Comparison of ENCODE assay signal across 1 cellular context in genomic region chr14:35384386-35385041, GRCh38.
TF ChIP-seq lines count a peak whose summit lies in the region.

No MANE protein-coding gene starts in this region.

TF ChIP-seq in HepG2, 621 proteins besides CTCF, POLR2A, EP300 and RAD21 (continued from another document and continues in another):
- TF ChIP-seq ZSCAN22 (CRISPR knock-in tag; IDR thresholded peaks at IDR 0.05): no peak
- TF ChIP-seq ATF4 (CRISPR knock-in tag; IDR thresholded peaks at IDR 0.05): no peak
- 0 out of 2 replicates have a peak, but pooled peaks have one; percentile 5 for TF ChIP-seq MAFF (IDR thresholded peaks at IDR 0.05; ENCODE audit: low read depth, low read length)
- 0 out of 2 replicates have a peak, but pooled peaks have one; percentile 82 for TF ChIP-seq KLF11 (CRISPR knock-in tag; IDR thresholded peaks at IDR 0.05)
- peak; percentile 34; the same call in 1 of the 2 replicates for TF ChIP-seq MXD4 (CRISPR knock-in tag; IDR thresholded peaks at IDR 0.05)
- TF ChIP-seq SRSF9 (IDR thresholded peaks at IDR 0.05; ENCODE audit: borderline replicate concordance, insufficient read depth, low read depth, low read length, poor library complexity, severe bottlenecking): no peak
- no peak for TF ChIP-seq BHLHE40 (IDR thresholded peaks at IDR 0.05; ENCODE audit: low read length)
- TF ChIP-seq ZSCAN31 (CRISPR knock-in tag; IDR thresholded peaks at IDR 0.05; ENCODE audit: low read depth): 0 out of 2 replicates have a peak, but pooled peaks have one; percentile 90
- TF ChIP-seq HOXA7 (CRISPR knock-in tag; IDR thresholded peaks at IDR 0.05): no peak
- TF ChIP-seq TRAFD1 (CRISPR knock-in tag; IDR thresholded peaks at IDR 0.05; ENCODE audit: borderline replicate concordance): no peak
- TF ChIP-seq ZNF616 (CRISPR knock-in tag; IDR thresholded peaks at IDR 0.05; ENCODE audit: low read depth): no peak
- TF ChIP-seq CENPX (CRISPR knock-in tag; IDR thresholded peaks at IDR 0.05): no peak
- no peak for TF ChIP-seq RORA (CRISPR knock-in tag; IDR thresholded peaks at IDR 0.05)
- TF ChIP-seq IRF1 (CRISPR knock-in tag; IDR thresholded peaks at IDR 0.05; ENCODE audit: low read depth): no peak
- TF ChIP-seq MBNL3 (CRISPR knock-in tag; conservative IDR thresholded peaks at IDR 0.05): no peak
- TF ChIP-seq SOX6 (IDR thresholded peaks at IDR 0.05): no peak
- TF ChIP-seq SOX6 (CRISPR knock-in tag; IDR thresholded peaks at IDR 0.05): peak; percentile 48; the same call in 1 of the 2 replicates
- 0 out of 2 replicates have a peak, but pooled peaks have one; percentile 21 for TF ChIP-seq ZBED4 (CRISPR knock-in tag; IDR thresholded peaks at IDR 0.05; ENCODE audit: borderline replicate concordance)
- TF ChIP-seq ZNF280D (CRISPR knock-in tag; IDR thresholded peaks at IDR 0.05): no peak; the same call in 1 of the 2 replicates
- TF ChIP-seq RBM39 (IDR thresholded peaks at IDR 0.05; ENCODE audit: low read depth, low read length, poor library complexity, severe bottlenecking): peak; percentile 29
- TF ChIP-seq JUND (CRISPR knock-in tag; IDR thresholded peaks at IDR 0.05): no peak; the same call in 1 of the 2 replicates
- TF ChIP-seq ZNF335 (CRISPR knock-in tag; IDR thresholded peaks at IDR 0.05): peak; percentile 61; the same call in 1 of the 2 replicates
- TF ChIP-seq TBL1XR1 (IDR thresholded peaks at IDR 0.05; ENCODE audit: borderline replicate concordance, low read length, partially characterized antibody): no peak
- TF ChIP-seq ZNF318 (CRISPR knock-in tag; IDR thresholded peaks at IDR 0.05): no peak
- no peak; the same call in none of the 2 replicates for TF ChIP-seq ZBTB26 (CRISPR knock-in tag; IDR thresholded peaks at IDR 0.05; ENCODE audit: borderline replicate concordance)
- TF ChIP-seq ZNF44 (CRISPR knock-in tag; IDR thresholded peaks at IDR 0.05): no peak; the same call in 1 of the 2 replicates
- no peak for TF ChIP-seq ZNF569 (CRISPR knock-in tag; IDR thresholded peaks at IDR 0.05; ENCODE audit: borderline replicate concordance)
- TF ChIP-seq FOXP1 (IDR thresholded peaks at IDR 0.05): no peak
- TF ChIP-seq FOXP1 (CRISPR knock-in tag; IDR thresholded peaks at IDR 0.05): 0 out of 2 replicates have a peak, but pooled peaks have one; percentile 5
